Comparison of ENCODE assay signal across 9 cellular contexts in the genomic region with DNA sequence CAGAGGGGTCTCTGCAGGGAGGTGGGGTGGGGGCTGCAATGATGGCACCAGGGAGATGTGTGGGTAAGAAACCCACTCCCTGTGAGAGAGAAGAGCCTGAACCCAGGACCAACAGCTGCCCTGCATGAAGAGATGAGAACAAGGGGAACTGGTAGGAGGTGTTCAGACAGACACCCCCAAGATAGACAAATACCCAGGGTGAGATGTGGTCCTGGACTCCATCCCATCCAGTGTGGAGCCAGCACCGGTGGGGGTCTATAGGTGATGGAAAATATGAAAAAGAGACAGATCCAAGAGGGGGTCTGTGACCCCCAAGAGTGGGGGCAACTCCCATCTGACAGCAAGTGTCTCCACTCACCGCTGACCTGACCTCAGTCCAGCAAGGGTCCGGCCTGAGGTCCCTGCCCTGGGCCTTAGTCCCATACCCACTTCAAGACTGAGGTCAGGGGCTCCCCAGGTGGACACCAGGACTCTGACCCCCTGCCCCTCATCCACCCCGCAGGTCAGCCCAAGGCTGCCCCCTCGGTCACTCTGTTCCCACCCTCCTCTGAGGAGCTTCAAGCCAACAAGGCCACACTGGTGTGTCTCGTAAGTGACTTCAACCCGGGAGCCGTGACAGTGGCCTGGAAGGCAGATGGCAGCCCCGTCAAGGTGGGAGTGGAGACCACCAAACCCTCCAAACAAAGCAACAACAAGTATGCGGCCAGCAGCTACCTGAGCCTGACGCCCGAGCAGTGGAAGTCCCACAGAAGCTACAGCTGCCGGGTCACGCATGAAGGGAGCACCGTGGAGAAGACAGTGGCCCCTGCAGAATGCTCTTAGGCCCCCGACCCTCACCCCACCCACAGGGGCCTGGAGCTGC. TPM values are rescaled to one million over a fixed set of nuclear protein-coding genes. Genes with fewer than 3 reads are reported as not detected.
"Had no signal": no experiment of that assay in that cellular context is flagged by ENCODE, and none has a peak within 500 bp of the region (broad histone marks: within the 10 kb centered on the region; RNA-seq: fewer than 3 reads in every experiment).

No MANE protein-coding gene starts in this region.

RNA-seq across cellular contexts. Expression of a gene that starts 34.7 kb away (rescaled TPM):
- total RNA-seq: kidney epithelial cell, mammary epithelial cell, mesenteric fat pad, myocyte, occipital lobe, renal cortical epithelial cell, skeletal muscle tissue, suprapubic skin had no signal
- polyA plus RNA-seq: mammary epithelial cell, right cardiac atrium had no signal
